ENCODE assay signal across 17 cellular contexts in the genomic region with DNA sequence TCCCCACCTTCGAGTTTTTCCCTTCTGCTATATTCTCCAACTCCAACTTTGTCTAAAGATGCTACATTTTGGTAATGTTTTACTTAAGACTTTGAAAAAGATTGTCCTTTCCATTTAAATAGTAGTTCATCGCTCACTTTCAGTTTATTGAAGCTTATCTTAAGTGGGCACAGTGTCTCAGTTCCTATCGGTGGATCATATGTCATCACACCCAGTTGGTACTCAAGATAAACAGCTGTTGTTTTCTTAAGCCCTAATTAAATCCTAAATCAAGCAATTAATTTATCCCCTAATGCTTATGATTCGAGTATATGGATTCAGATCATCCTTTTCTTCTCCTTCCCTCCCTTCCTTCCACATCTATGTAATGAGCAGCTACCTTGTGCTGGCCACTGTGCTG.
DNase-seq lines count a peak whose midpoint lies in the region; ATAC-seq, FAIRE-seq and TF ChIP-seq lines count a peak whose summit lies in the region.
"Had no signal": no experiment of that assay in that cellular context is flagged by ENCODE, and none has a peak within 500 bp of the region (broad histone marks: within the 10 kb centered on the region; RNA-seq: fewer than 3 reads in every experiment).

No MANE protein-coding gene starts in this region.

- no peak overlapping the region for H3K4me3 Mint-ChIP-seq in activated B cell treated with CpG ODN at 0.5 μM for 24 hours
- H3K4me3 Mint-ChIP-seq in stimulated activated memory B cell treated with anti-CD40 and anti-IgM and Interleukin-4, amounts not matched to agents 10 μg/mL and 1 μg/mL and 100 μg/mL, for 72 hours: no peak overlapping the region
- H3K4me3 Mint-ChIP-seq: CD4-positive, CD25-positive, alpha-beta regulatory T cell had no signal

- no peak for TF ChIP-seq CTCF in activated B cell treated with CpG ODN at 0.5 μM for 24 hours (IDR thresholded peaks at IDR 0.05)

- H3K36me3 Mint-ChIP-seq in activated B cell treated with CpG ODN at 0.5 μM for 24 hours (ENCODE audit: low read depth): no peaks in the 10 kb centered on the region
- H3K36me3 Mint-ChIP-seq in stimulated activated memory B cell treated with anti-CD40 and anti-IgM and Interleukin-4, amounts not matched to agents 10 μg/mL and 1 μg/mL and 100 μg/mL, for 72 hours: no peaks in the 10 kb centered on the region
- H3K36me3 Mint-ChIP-seq: CD4-positive, CD25-positive, alpha-beta regulatory T cell had no signal

- FAIRE-seq in HTR-8/SVneo (lab: Jason Lieb, UNC): no peak
- FAIRE-seq: G401.6, GM12891, H54 had no signal

- peaks cover 3% of the 10 kb centered on the region for H3K27me3 Mint-ChIP-seq in activated B cell treated with CpG ODN at 0.5 μM for 24 hours
- no peaks in the 10 kb centered on the region for H3K27me3 Mint-ChIP-seq in stimulated activated memory B cell treated with anti-CD40 and anti-IgM and Interleukin-4, amounts not matched to agents 10 μg/mL and 1 μg/mL and 100 μg/mL, for 72 hours

- peak overlapping the region; percentile 11 for H3K27ac Mint-ChIP-seq in activated B cell treated with CpG ODN at 0.5 μM for 24 hours
- peak overlapping the region; percentile 4 for H3K27ac Mint-ChIP-seq in stimulated activated memory B cell treated with anti-CD40 and anti-IgM and Interleukin-4, amounts not matched to agents 10 μg/mL and 1 μg/mL and 100 μg/mL, for 72 hours
- H3K27ac Mint-ChIP-seq: CD4-positive, CD25-positive, alpha-beta regulatory T cell had no signal

- DNase-seq in NCI-H2171 treated with DMSO at 0.1 percent for 48 hours (lab: John Stamatoyannopoulos, UW) (peak; percentile 72), NCI-H2171 (lab: John Stamatoyannopoulos, UW) (no peak), NCI-H82 treated with DMSO at 0.1 percent for 48 hours (lab: John Stamatoyannopoulos, UW; ENCODE audit: unreplicated experiment) (peak; percentile 21), activated B cell treated with CpG ODN at 0.5 μM for 24 hours (no peak), DMS79 (lab: John Stamatoyannopoulos, UW) (no peak), HTR-8/SVneo (ENCODE audit: insufficient read length, low spot score) (no peak)
- DNase-seq: 8988T; AML-193; CD4-positive, CD25-positive, alpha-beta regulatory T cell; EL; GM23248 had no signal

- peaks cover 7% of the 10 kb centered on the region for H3K9me3 Mint-ChIP-seq in activated B cell treated with CpG ODN at 0.5 μM for 24 hours
- H3K9me3 Mint-ChIP-seq in stimulated activated memory B cell treated with anti-CD40 and anti-IgM and Interleukin-4, amounts not matched to agents 10 μg/mL and 1 μg/mL and 100 μg/mL, for 72 hours: peaks cover 3% of the 10 kb centered on the region

- POLR2A ChIA-PET in activated B cell treated with CpG ODN at 0.5 μM for 24 hours (lab: Charles Lee): interaction anchor here (1.3 kb wide), 1 partner anchor 13 kb away, joined by 3 read pairs; no protein-coding TSS in a partner anchor

- intact Hi-C loops in activated B cell treated with CpG ODN at 0.5 μM for 24 hours (cut with micrococcal nuclease): no loop called here

- CTCF ChIA-PET in activated B cell treated with CpG ODN at 0.5 μM for 24 hours (lab: Charles Lee): no interaction called here

- peaks cover 13% of the 10 kb centered on the region for H3K4me1 Mint-ChIP-seq in activated B cell treated with CpG ODN at 0.5 μM for 24 hours
- peaks cover 8% of the 10 kb centered on the region for H3K4me1 Mint-ChIP-seq in stimulated activated memory B cell treated with anti-CD40 and anti-IgM and Interleukin-4, amounts not matched to agents 10 μg/mL and 1 μg/mL and 100 μg/mL, for 72 hours
- H3K4me1 Mint-ChIP-seq: CD4-positive, CD25-positive, alpha-beta regulatory T cell had no signal

- ATAC-seq in activated B cell treated with CpG ODN at 0.5 μM for 24 hours (ENCODE audit: low read depth) (no peak), HG03432 (IDR thresholded peaks at IDR 0.05; ENCODE audit: unreplicated experiment) (no peak)
- ATAC-seq in stimulated activated memory B cell treated with anti-CD40 and anti-IgM and Interleukin-4, amounts not matched to agents 10 μg/mL and 1 μg/mL and 100 μg/mL, for 72 hours: no peak
- ATAC-seq: HCT116 had no signal

Comparison
In these comparisons a context has a peak if more than half of its experiments do, and no peak if none do; other contexts are left out.
1. DNase-seq: peak in NCI-H2171 treated with DMSO at 0.1 percent for 48 hours (single experiment) and NCI-H82 treated with DMSO at 0.1 percent for 48 hours (single experiment); none in NCI-H2171 (single experiment), activated B cell treated with CpG ODN at 0.5 μM for 24 hours (single experiment), DMS79 (single experiment) and HTR-8/SVneo (single experiment).